Comparison of ENCODE assay signal across 8 cellular contexts in the genomic region with DNA sequence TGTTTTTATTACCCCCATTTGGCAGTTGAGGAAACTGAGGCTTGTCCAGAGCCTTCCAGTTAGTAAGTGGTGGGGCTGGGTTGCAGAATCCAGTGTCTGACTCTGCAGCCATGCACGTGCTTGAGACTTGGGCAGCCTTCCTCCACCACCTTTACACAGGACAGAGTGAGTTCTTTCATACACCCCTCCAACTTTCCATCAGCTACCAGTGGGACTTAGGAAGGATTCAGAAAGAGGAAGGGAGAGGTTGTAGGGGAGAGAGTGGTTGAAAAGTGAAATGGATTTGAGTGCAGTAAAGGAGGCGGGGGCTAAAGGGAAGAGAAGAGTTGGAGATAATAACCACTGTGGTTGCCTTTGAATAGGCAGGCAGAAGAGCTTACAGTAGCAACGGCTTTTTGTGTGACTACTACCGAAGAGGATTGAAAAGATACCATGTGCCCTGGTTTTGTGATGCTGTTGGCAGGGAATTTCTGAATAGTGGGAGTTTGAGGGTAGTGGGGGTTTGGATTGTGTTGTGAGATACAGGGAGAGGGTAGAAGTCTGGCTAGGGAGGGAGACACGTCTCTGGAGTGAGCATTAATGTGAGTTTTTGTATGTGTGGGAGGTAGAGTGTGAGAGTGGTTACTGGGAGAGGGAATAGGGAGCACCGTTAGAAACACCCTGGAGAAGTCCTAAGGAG. TPM values are rescaled to one million over a fixed set of nuclear protein-coding genes. Genes with fewer than 3 reads are reported as not detected.
DNase-seq lines count a peak whose midpoint lies in the region; ATAC-seq and TF ChIP-seq lines count a peak whose summit lies in the region.

No MANE protein-coding gene starts in this region.

- H3K4me2 ChIP-seq in mammary epithelial cell (ENCODE audit: insufficient read depth, low read depth, low read length) (peak overlapping the region; percentile 82), neural progenitor cell (peak overlapping the region; percentile 94)

- no peak for DNase-seq in CD8-positive, alpha-beta T cell
- DNase-seq in Kasumi-1 (lab: John Stamatoyannopoulos, UW), result peak; percentile 73 to 85
- no peak for DNase-seq in mammary epithelial cell
- DNase-seq in neural progenitor cell (ENCODE audit: low spot score), result no peak
- DNase-seq in HuH-7 (ENCODE audit: low spot score), result no peak
- no peak for DNase-seq in lower leg skin (ENCODE audit: low spot score in 2 of 2)
- no peak for DNase-seq in NK-92 (lab: John Stamatoyannopoulos, UW; ENCODE audit: unreplicated experiment)

- peak overlapping the region; percentile 65 for H3K4me3 ChIP-seq in CD8-positive, alpha-beta T cell (ENCODE audit: low read depth, low read length)
- H3K4me3 ChIP-seq in mammary epithelial cell (replicated peaks in 1 of 3; ENCODE audit: insufficient read depth in 1 of 3, low read depth in 2 of 3, low read length in 3 of 3), result peak overlapping the region; percentile 81 to 86 (median 82)
- H3K4me3 ChIP-seq in neural progenitor cell, result peak overlapping the region; percentile 77
- H3K4me3 ChIP-seq in lower leg skin (ENCODE audit: low read depth, poor library complexity, severe bottlenecking), result no peak overlapping the region

- H3K9ac ChIP-seq in mammary epithelial cell (ENCODE audit: insufficient read depth, low read length) (peak overlapping the region; percentile 82), neural progenitor cell (peak overlapping the region; percentile 64)

- peaks cover 30% of the 10 kb centered on the region for H3K4me1 Mint-ChIP-seq in CD8-positive, alpha-beta T cell (ENCODE audit: low read depth)
- H3K4me1 Mint-ChIP-seq in neural progenitor cell, result peaks cover 17% of the 10 kb centered on the region

- WGBS in mammary epithelial cell (ENCODE audit: low coverage, missing lambda C conversion rate), result 27% methylated on average over 5 of the region's 6 CpGs
- WGBS in lower leg skin, 2 donors, result 15 to 21% methylated on average over 6 of the region's 6 CpGs

- in situ Hi-C loops in mammary epithelial cell (cut with MboI; ENCODE audit: low sequenced_read_pairs in 2 of 2), result loop anchor here in 1 of 2 donors (10.0 kb wide), 1 partner anchor 48 kb away; no protein-coding TSS in a partner anchor

- H3K4me1 ChIP-seq in CD8-positive, alpha-beta T cell (ENCODE audit: insufficient read depth, low read length), result peaks cover 23% of the 10 kb centered on the region
- H3K4me1 ChIP-seq in mammary epithelial cell (ENCODE audit: insufficient read depth, low read length) (peaks cover 27% of the 10 kb centered on the region), neural progenitor cell (peaks cover 17% of the 10 kb centered on the region)

- no peak overlapping the region for H3K4me3 Mint-ChIP-seq in CD8-positive, alpha-beta T cell
- H3K4me3 Mint-ChIP-seq in neural progenitor cell, result no peak overlapping the region

- H2AFZ ChIP-seq in mammary epithelial cell (ENCODE audit: low read depth, low read length), result peak overlapping the region; percentile 65
- H2AFZ ChIP-seq in neural progenitor cell (replicated peaks), result peak overlapping the region; percentile 28

- ATAC-seq in CD8-positive, alpha-beta T cell, result no peak
- ATAC-seq in HG03139 (IDR thresholded peaks at IDR 0.05; ENCODE audit: unreplicated experiment), result no peak

- BruUV-seq in mammary epithelial cell (replicated peaks; lab: Mats Ljungman, UMichigan), result no TSS peak

- no peaks in the 10 kb centered on the region for H3K9me3 Mint-ChIP-seq in CD8-positive, alpha-beta T cell
- H3K9me3 Mint-ChIP-seq in neural progenitor cell, result no peaks in the 10 kb centered on the region

- no peaks in the 10 kb centered on the region for H3K27me3 ChIP-seq in CD8-positive, alpha-beta T cell (ENCODE audit: insufficient read depth, low read length)
- H3K27me3 ChIP-seq in mammary epithelial cell (ENCODE audit: insufficient read depth, low read length), result no peaks in the 10 kb centered on the region
- no peaks in the 10 kb centered on the region for H3K27me3 ChIP-seq in neural progenitor cell

- dilution Hi-C loops in mammary epithelial cell (cut with HindIII; ENCODE audit: low sequenced_read_pairs), result no loop called here

- POLR2A ChIA-PET in CD8-positive, alpha-beta T cell (lab: Charles Lee), result interaction anchor here (0.6 kb wide), 1 partner anchor 51 kb away, joined by 3 read pairs; no protein-coding TSS in a partner anchor

- H3K27ac Mint-ChIP-seq in CD8-positive, alpha-beta T cell, result no peak overlapping the region
- no peak overlapping the region for H3K27ac Mint-ChIP-seq in neural progenitor cell

- no peaks in the 10 kb centered on the region for H3K27me3 Mint-ChIP-seq in CD8-positive, alpha-beta T cell (ENCODE audit: low read depth)
- no peaks in the 10 kb centered on the region for H3K27me3 Mint-ChIP-seq in neural progenitor cell (ENCODE audit: insufficient read depth, low read depth)

- H3F3A ChIP-seq in neural progenitor cell (ENCODE audit: low read depth), result peaks cover 7% of the 10 kb centered on the region

- peaks cover 48% of the 10 kb centered on the region for H3K79me2 ChIP-seq in mammary epithelial cell (ENCODE audit: insufficient read depth, low read length)
- peaks cover 59% of the 10 kb centered on the region for H3K79me2 ChIP-seq in neural progenitor cell (ENCODE audit: low read depth)

- intact Hi-C loops in CD8-positive, alpha-beta T cell (cut with DNase I, micrococcal nuclease), result loop anchor here (2.0 to 10.0 kb wide), 8 partner anchors 51 to 1818 kb away; partner anchors contain the start of genes CAPN5 (in 1 of the 2), CLNS1A (in 1 of the 2), GVQW3 (in 1 of the 2) and THAP12 (in 1 of the 2)
- intact Hi-C loops in mammary epithelial cell (cut with micrococcal nuclease), result no loop called here
- intact Hi-C loops in lower leg skin (cut with DNase I; ENCODE audit: low total_unique reads), result no loop called here

- TF ChIP-seq CTCF in CD8-positive, alpha-beta T cell (IDR thresholded peaks at IDR 0.05), result no peak
- TF ChIP-seq CTCF in mammary epithelial cell (conservative IDR thresholded peaks at IDR 0.05 in 1 of 2, IDR thresholded peaks at IDR 0.05 in 1 of 2; ENCODE audit: extremely low read depth in 1 of 2, insufficient read depth in 1 of 2, low read depth in 1 of 2, low read length in 2 of 2) (no peak), neural progenitor cell (IDR thresholded peaks at IDR 0.05) (no peak), lower leg skin (IDR thresholded peaks at IDR 0.05) (no peak)

- peaks cover 11% of the 10 kb centered on the region for H3K36me3 Mint-ChIP-seq in CD8-positive, alpha-beta T cell
- H3K36me3 Mint-ChIP-seq in neural progenitor cell, result peaks cover 2% of the 10 kb centered on the region

- H3K9me3 ChIP-seq in CD8-positive, alpha-beta T cell (ENCODE audit: low read length), result no peaks in the 10 kb centered on the region
- H3K9me3 ChIP-seq in mammary epithelial cell (replicated peaks; ENCODE audit: insufficient read depth, low read length), result no peaks in the 10 kb centered on the region
- H3K9me3 ChIP-seq in neural progenitor cell (ENCODE audit: low read depth), result no peaks in the 10 kb centered on the region

- CTCF ChIA-PET in CD8-positive, alpha-beta T cell (lab: Charles Lee), result interaction anchor here (0.6 to 1.3 kb wide), 3 partner anchors 13 to 695 kb away, joined by 4 read pairs; no protein-coding TSS in a partner anchor
- CTCF ChIA-PET in mammary epithelial cell (lab: Charles Lee; ENCODE audit: low non-redundant PET), result no interaction called here

- TF ChIP-seq POLR2A in lower leg skin (IDR thresholded peaks at IDR 0.05), result no peak

- H3K27ac ChIP-seq in CD8-positive, alpha-beta T cell (ENCODE audit: low read depth, low read length), result no peak overlapping the region
- H3K27ac ChIP-seq in mammary epithelial cell (ENCODE audit: insufficient read depth, low read depth, low read length) (no peak overlapping the region), neural progenitor cell (no peak overlapping the region)

- H4K20me1 ChIP-seq in mammary epithelial cell (ENCODE audit: insufficient read depth, low read length) (no peaks in the 10 kb centered on the region), neural progenitor cell (ENCODE audit: low read depth) (peaks cover 13% of the 10 kb centered on the region)

- no peaks in the 10 kb centered on the region for H3K36me3 ChIP-seq in CD8-positive, alpha-beta T cell (ENCODE audit: insufficient read depth, low read length)
- no peaks in the 10 kb centered on the region for H3K36me3 ChIP-seq in mammary epithelial cell (ENCODE audit: insufficient read depth, low read length)
- H3K36me3 ChIP-seq in neural progenitor cell, result no peaks in the 10 kb centered on the region

RNA-seq across cellular contexts. Expression of gene UVRAG, which starts 1.7 kb away (rescaled TPM):
- 10 to 100 TPM; 14.3 to 15.1 TPM for total RNA-seq in CD8-positive, alpha-beta T cell
- 10 to 100 TPM; 17.5 to 20.4 TPM for total RNA-seq in mammary epithelial cell
- 6.9 TPM for polyA plus RNA-seq in mammary epithelial cell
- 18.1 TPM for polyA minus RNA-seq in mammary epithelial cell
- 30.6 and 34.0 TPM in 2 replicates for total RNA-seq in neural progenitor cell (ENCODE audit: low replicate concordance)
- 10 to 100 TPM; 14.6 to 28.0 (median 20.7) TPM for total RNA-seq in lower leg skin

RNA-seq across cellular contexts. Expression of gene DGAT2, which starts 48.1 kb away (rescaled TPM):
- total RNA-seq in CD8-positive, alpha-beta T cell, result not detected
- total RNA-seq in mammary epithelial cell, result 1 to 10 TPM; 2.0 to 2.6 TPM
- 2.4 TPM for polyA plus RNA-seq in mammary epithelial cell
- polyA minus RNA-seq in mammary epithelial cell, result 0.72 TPM
- total RNA-seq in neural progenitor cell (ENCODE audit: low replicate concordance), result 1.7 and 4.4 TPM in 2 replicates
- 100 to 1,000 TPM; 160 to 545 (median 289) TPM for total RNA-seq in lower leg skin

Comparison
In these comparisons a context has a peak if more than half of its experiments do, and no peak if none do; other contexts are left out.
1. DNase-seq: peak in Kasumi-1 (2 of 2); none in CD8-positive, alpha-beta T cell (0 of 7), mammary epithelial cell (single experiment), neural progenitor cell (single experiment), HuH-7 (single experiment), lower leg skin (0 of 2) and NK-92 (single experiment).
2. RNA of gene DGAT2, which starts 48.1 kb away (total RNA-seq): 160 to 545 TPM in lower leg skin; 2.0 to 2.6 TPM in mammary epithelial cell, 1.7 to 4.4 TPM in neural progenitor cell and not detected in CD8-positive, alpha-beta T cell; every median in the first group is over 10 times any median in the second.
3. intact Hi-C loops: an anchor here in CD8-positive, alpha-beta T cell (2.0 to 10.0 kb wide); none called in mammary epithelial cell and lower leg skin.